10 cellular contexts compared by ENCODE assay signal in the genomic region with DNA sequence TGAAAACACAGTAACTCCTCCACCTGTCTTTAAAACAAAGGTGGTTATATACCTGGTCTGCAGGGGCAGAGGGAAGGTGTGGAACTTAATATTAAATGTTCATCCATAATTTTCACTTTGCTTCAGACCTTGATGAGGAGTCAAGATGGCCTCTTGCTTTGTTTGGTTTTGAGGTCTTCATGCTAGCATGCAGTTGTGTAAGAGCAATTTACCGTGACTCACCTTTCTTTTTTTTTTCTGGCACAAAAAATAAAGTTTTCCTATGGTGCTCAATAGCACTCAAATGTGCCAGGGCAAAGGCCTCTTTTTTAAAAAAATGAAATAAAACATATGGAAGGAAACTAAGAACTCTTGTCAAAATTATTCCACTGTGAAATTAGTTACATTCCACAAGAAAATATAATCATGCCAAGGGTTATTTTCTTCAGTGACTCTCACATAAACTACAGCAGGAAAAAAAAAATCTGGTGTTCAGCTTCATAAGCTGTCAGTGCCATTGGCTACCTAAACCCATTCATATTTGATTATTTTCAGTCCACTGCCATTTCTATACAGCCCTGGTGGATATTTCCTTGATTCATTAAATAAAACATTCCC.
DNase-seq lines count a peak whose midpoint lies in the region; ATAC-seq, FAIRE-seq and TF ChIP-seq lines count a peak whose summit lies in the region.
"Had no signal": no experiment of that assay in that cellular context is flagged by ENCODE, and none has a peak within 500 bp of the region (broad histone marks: within the 10 kb centered on the region; RNA-seq: fewer than 3 reads in every experiment).

No MANE protein-coding gene starts in this region.

- no peaks in the 10 kb centered on the region for H4K20me1 ChIP-seq in HepG2 (ENCODE audit: insufficient read depth, low read length)

- no peak overlapping the region for H3K9ac ChIP-seq in HepG2 (ENCODE audit: insufficient read depth, low read depth, low read length)

- BruUV-seq in HepG2 (replicated peaks; lab: Mats Ljungman, UMichigan), result no TSS peak

- H3K79me2 ChIP-seq in HepG2 (ENCODE audit: insufficient read depth, low read length), result no peaks in the 10 kb centered on the region

- H3K36me3 ChIP-seq in HepG2 (replicated peaks in 1 of 2; ENCODE audit: control insufficient read depth in 1 of 2, insufficient read depth in 2 of 2, low read length in 2 of 2), result no peaks in the 10 kb centered on the region
- no peaks in the 10 kb centered on the region for H3K36me3 ChIP-seq in right lobe of liver
- no peaks in the 10 kb centered on the region for H3K36me3 ChIP-seq in left lung

- H3K9me3 ChIP-seq in HepG2 (ENCODE audit: low read length) (peaks cover 2% of the 10 kb centered on the region; the same call in 1 of the 2 replicates), right lobe of liver (no peaks in the 10 kb centered on the region), left lung (no peaks in the 10 kb centered on the region)

- no peak for TF ChIP-seq EP300 in HepG2 (IDR thresholded peaks at IDR 0.05; ENCODE audit: low read depth in 2 of 2, low read length in 2 of 2)
- TF ChIP-seq EP300 in HepG2 (CRISPR knock-in tag; IDR thresholded peaks at IDR 0.05; ENCODE audit: borderline replicate concordance), result no peak

- in situ Hi-C loops in HepG2 (cut with HindIII; ENCODE audit: extremely low pct_ligation_motif_present, low pct_unique_long_range_greater_than_20kb) (no loop called here), astrocyte of the spinal cord (cut with HindIII; ENCODE audit: low sequenced_read_pairs) (no loop called here)

- H3K27ac ChIP-seq in HepG2 (ENCODE audit: extremely low read length, insufficient read depth, low read length) (no peak overlapping the region), right lobe of liver (no peak overlapping the region), left lung (no peak overlapping the region)

- no peak overlapping the region for H3K4me2 ChIP-seq in HepG2 (ENCODE audit: low read depth, low read length)

- no peak for TF ChIP-seq CTCF in HepG2 (CRISPR knock-in tag; IDR thresholded peaks at IDR 0.05)
- TF ChIP-seq CTCF in right lobe of liver (IDR thresholded peaks at IDR 0.05), result no peak
- TF ChIP-seq CTCF in astrocyte of the spinal cord (IDR thresholded peaks at IDR 0.05; ENCODE audit: low read depth, low read length), result no peak
- no peak for TF ChIP-seq CTCF in left lung (IDR thresholded peaks at IDR 0.05)

- no peak for FAIRE-seq in HepG2 (lab: Jason Lieb, UNC)

- H3K4me3 ChIP-seq in HepG2 (replicated peaks in 1 of 3; ENCODE audit: insufficient read depth in 1 of 3, low read depth in 2 of 3, low read length in 3 of 3), result no peak overlapping the region
- H3K4me3 ChIP-seq in right lobe of liver, result no peak overlapping the region
- no peak overlapping the region for H3K4me3 ChIP-seq in astrocyte of the spinal cord (ENCODE audit: low read depth, low read length)
- no peak overlapping the region for H3K4me3 ChIP-seq in left lung
- H3K4me3 ChIP-seq: lung had no signal

- intact Hi-C loops in HepG2 (cut with micrococcal nuclease; ENCODE audit: unreplicated experiment) (loop anchor here (5.0 kb wide), 1 partner anchor 43 kb away; no protein-coding TSS in a partner anchor), right lobe of liver (cut with DNase I) (no loop called here), left lung (cut with DNase I) (no loop called here)

- CTCF ChIA-PET in HepG2 (lab: Yijun Ruan, JAX; ENCODE audit: low intra/inter-chr PET ratio, low total read pairs), result no interaction called here

- DNase-seq in HepG2 (ENCODE audit: low spot score) (peak; percentile 33), right lobe of liver (no peak), astrocyte of the spinal cord (ENCODE audit: low read depth, low spot score) (peak; percentile 59), ecto neural progenitor cell (ENCODE audit: low spot score) (no peak), COLO668 (lab: John Stamatoyannopoulos, UW; ENCODE audit: unreplicated experiment) (no peak), left lung (no peak)
- no peak for DNase-seq in activated CD4-positive, CD25-positive, alpha-beta regulatory T cell (lab: John Stamatoyannopoulos, UW)
- DNase-seq: NCI-H524 had no signal

- H2AFZ ChIP-seq in HepG2 (ENCODE audit: low read length), result no peak overlapping the region

- no peak for TF ChIP-seq POLR2A in HepG2 (IDR thresholded peaks at IDR 0.05; ENCODE audit: insufficient read depth in 1 of 2, low read depth in 2 of 2, low read length in 2 of 2)
- TF ChIP-seq POLR2A in right lobe of liver (IDR thresholded peaks at IDR 0.05), result no peak

- POLR2A ChIA-PET in HepG2 (lab: Yijun Ruan, JAX), result no interaction called here

- WGBS in HepG2 (ENCODE audit: low lambda C conversion rate), result 15% methylated on average over 1 of the region's 1 CpG
- 50% methylated on average over 1 of the region's 1 CpG for WGBS in right lobe of liver (ENCODE audit: insufficient coverage, low coverage, low lambda C conversion rate, missing lambda C conversion rate)

- H3K4me1 ChIP-seq in HepG2 (ENCODE audit: insufficient read depth, low read length) (peaks cover 37% of the 10 kb centered on the region), right lobe of liver (no peaks in the 10 kb centered on the region), left lung (no peaks in the 10 kb centered on the region)

- TF ChIP-seq RAD21 in HepG2 (CRISPR knock-in tag; IDR thresholded peaks at IDR 0.05), result no peak

- no peak for ATAC-seq in HepG2
- ATAC-seq in right lobe of liver, result no peak
- peak; percentile 19 for ATAC-seq in HG03139 (IDR thresholded peaks at IDR 0.05; ENCODE audit: unreplicated experiment)
- no peak for ATAC-seq in left lung

- H3K27me3 ChIP-seq in HepG2 (ENCODE audit: control insufficient read depth in 1 of 2, insufficient read depth in 2 of 2, low read length in 2 of 2) (no peaks in the 10 kb centered on the region), right lobe of liver (no peaks in the 10 kb centered on the region), left lung (no peaks in the 10 kb centered on the region)

TF ChIP-seq in HepG2, 621 proteins besides CTCF, POLR2A, EP300 and RAD21 (continues in another document):
- no peak for TF ChIP-seq ZNF556 (CRISPR knock-in tag; IDR thresholded peaks at IDR 0.05; ENCODE audit: borderline replicate concordance)
- no peak for TF ChIP-seq ZNF878 (CRISPR knock-in tag; IDR thresholded peaks at IDR 0.05)
- no peak for TF ChIP-seq PAF1 (CRISPR knock-in tag; IDR thresholded peaks at IDR 0.05)
- TF ChIP-seq ZBTB44 (CRISPR knock-in tag; IDR thresholded peaks at IDR 0.05), result no peak
- peak; percentile 53; the same call in 1 of the 2 replicates for TF ChIP-seq ZNF644 (CRISPR knock-in tag; IDR thresholded peaks at IDR 0.05; ENCODE audit: low read depth)
- TF ChIP-seq SRF (IDR thresholded peaks at IDR 0.05; ENCODE audit: low read depth, low read length), result no peak
- no peak for TF ChIP-seq ATF1 (CRISPR knock-in tag; IDR thresholded peaks at IDR 0.05)
- TF ChIP-seq, protein P1, sequence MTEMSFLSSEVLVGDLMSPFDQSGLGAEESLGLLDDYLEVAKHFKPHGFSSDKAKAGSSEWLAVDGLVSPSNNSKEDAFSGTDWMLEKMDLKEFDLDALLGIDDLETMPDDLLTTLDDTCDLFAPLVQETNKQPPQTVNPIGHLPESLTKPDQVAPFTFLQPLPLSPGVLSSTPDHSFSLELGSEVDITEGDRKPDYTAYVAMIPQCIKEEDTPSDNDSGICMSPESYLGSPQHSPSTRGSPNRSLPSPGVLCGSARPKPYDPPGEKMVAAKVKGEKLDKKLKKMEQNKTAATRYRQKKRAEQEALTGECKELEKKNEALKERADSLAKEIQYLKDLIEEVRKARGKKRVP (CRISPR knock-in tag; IDR thresholded peaks at IDR 0.05), result no peak
- TF ChIP-seq ZNF772 (CRISPR knock-in tag; IDR thresholded peaks at IDR 0.05), result no peak
- TF ChIP-seq, protein P2, sequence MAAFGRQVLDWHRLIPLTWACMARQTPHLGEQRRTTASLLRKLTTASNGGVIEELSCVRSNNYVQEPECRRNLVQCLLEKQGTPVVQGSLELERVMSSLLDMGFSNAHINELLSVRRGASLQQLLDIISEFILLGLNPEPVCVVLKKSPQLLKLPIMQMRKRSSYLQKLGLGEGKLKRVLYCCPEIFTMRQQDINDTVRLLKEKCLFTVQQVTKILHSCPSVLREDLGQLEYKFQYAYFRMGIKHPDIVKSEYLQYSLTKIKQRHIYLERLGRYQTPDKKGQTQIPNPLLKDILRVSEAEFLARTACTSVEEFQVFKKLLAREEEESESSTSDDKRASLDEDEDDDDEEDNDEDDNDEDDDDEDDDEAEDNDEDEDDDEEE (CRISPR knock-in tag; IDR thresholded peaks at IDR 0.05), result no peak
- TF ChIP-seq, protein P3, sequence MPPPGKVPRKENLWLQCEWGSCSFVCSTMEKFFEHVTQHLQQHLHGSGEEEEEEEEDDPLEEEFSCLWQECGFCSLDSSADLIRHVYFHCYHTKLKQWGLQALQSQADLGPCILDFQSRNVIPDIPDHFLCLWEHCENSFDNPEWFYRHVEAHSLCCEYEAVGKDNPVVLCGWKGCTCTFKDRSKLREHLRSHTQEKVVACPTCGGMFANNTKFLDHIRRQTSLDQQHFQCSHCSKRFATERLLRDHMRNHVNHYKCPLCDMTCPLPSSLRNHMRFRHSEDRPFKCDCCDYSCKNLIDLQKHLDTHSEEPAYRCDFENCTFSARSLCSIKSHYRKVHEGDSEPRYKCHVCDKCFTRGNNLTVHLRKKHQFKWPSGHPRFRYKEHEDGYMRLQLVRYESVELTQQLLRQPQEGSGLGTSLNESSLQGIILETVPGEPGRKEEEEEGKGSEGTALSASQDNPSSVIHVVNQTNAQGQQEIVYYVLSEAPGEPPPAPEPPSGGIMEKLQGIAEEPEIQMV (CRISPR knock-in tag; IDR thresholded peaks at IDR 0.05; ENCODE audit: low read depth), result no peak
- peak; percentile 78 for TF ChIP-seq FOSL2 (CRISPR knock-in tag; IDR thresholded peaks at IDR 0.05)
- no peak for TF ChIP-seq NFE2L2 (IDR thresholded peaks at IDR 0.05; ENCODE audit: low read length)
- no peak for TF ChIP-seq KAT8 (CRISPR knock-in tag; IDR thresholded peaks at IDR 0.05)

Comparison
In these comparisons a context has a peak if more than half of its experiments do, and no peak if none do; other contexts are left out.
1. DNase-seq: peak in HepG2 (single experiment) and astrocyte of the spinal cord (single experiment); none in right lobe of liver (0 of 3), ecto neural progenitor cell (single experiment), activated CD4-positive, CD25-positive, alpha-beta regulatory T cell (0 of 4), COLO668 (single experiment) and left lung (0 of 2).